32 cellular contexts compared by ENCODE assay signal in genomic region chr11:39675171-39675570, GRCh38.
"Had no signal": no experiment of that assay in that cellular context is flagged by ENCODE, and none has a peak within 500 bp of the region (broad histone marks: within the 10 kb centered on the region; RNA-seq: fewer than 3 reads in every experiment).

No MANE protein-coding gene starts in this region.

- H3K36me3 ChIP-seq: adrenal gland, brain microvascular endothelial cell, breast epithelium had no signal

- H3K27ac ChIP-seq: adrenal gland, body of pancreas, brain microvascular endothelial cell, breast epithelium, VCaP had no signal

- ATAC-seq: activated CD8-positive, alpha-beta T cell treated with anti-CD3 and anti-CD28 coated beads for 36 hours; activated naive CD4-positive, alpha-beta T cell treated with anti-CD3 and anti-CD28 coated beads, Interleukin-2, amount 50 U/mL, for 72 hours; activated T-cell treated with anti-CD3 and anti-CD28 coated beads, Interleukin-2, amount 50 U/mL, for 4 hours; activated T-cell treated with anti-CD3 and anti-CD28 coated beads, Interleukin-2, amount 50 U/mL, for 72 hours; activated T-helper 17 cell treated with anti-CD3 and anti-CD28 coated beads, Interleukin-2, amount 50 U/mL, for 72 hours; body of pancreas had no signal

- H3K4me1 ChIP-seq: adrenal gland, body of pancreas, breast epithelium had no signal

- H3K27me3 ChIP-seq: adrenal gland, body of pancreas, brain microvascular endothelial cell, breast epithelium had no signal

- H3K9me3 ChIP-seq: adrenal gland had no signal

- DNase-seq: activated B cell treated with CpG ODN at 0.5 μM for 24 hours; activated CD4-positive, alpha-beta memory T cell treated with anti-CD3 and anti-CD28 coated beads for 36 hours; activated CD4-positive, alpha-beta T cell treated with anti-CD3 and anti-CD28 coated beads for 4 hours; activated CD4-positive, alpha-beta T cell treated with anti-CD3 and anti-CD28 coated beads, Interleukin-2, amount 10 ng/mL, durations not matched to agents 24 days and 14 days; activated CD4-positive, alpha-beta T cell treated with anti-CD3 and anti-CD28 coated beads, Interleukin-2, amount 50 U/mL, for 1 hour; activated CD4-positive, alpha-beta T cell treated with anti-CD3 and anti-CD28 coated beads, Interleukin-2, amount 50 U/mL, for 4 hours; activated CD4-positive, CD25-positive, alpha-beta regulatory T cell treated with anti-CD3 and anti-CD28 coated beads, Interleukin-2, amount 50 U/mL, for 72 hours; activated CD8-positive, alpha-beta memory T cell treated with anti-CD3 and anti-CD28 coated beads, Interleukin-2, amount 50 U/mL, for 4 hours; activated CD8-positive, alpha-beta T cell treated with anti-CD3 and anti-CD28 coated beads for 36 hours; activated effector memory CD4-positive, alpha-beta T cell treated with anti-CD3 and anti-CD28 coated beads, Interleukin-2, amount 50 U/mL, for 16 hours; activated gamma-delta T cell treated with Interleukin-2 at 50 U/mL for 16 hours; activated naive CD4-positive, alpha-beta T cell; activated naive CD4-positive, alpha-beta T cell treated with anti-CD3 and anti-CD28 coated beads for 36 hours; activated naive CD4-positive, alpha-beta T cell treated with anti-CD3 and anti-CD28 coated beads, Interleukin-2, amount 50 U/mL, for 16 hours; activated naive CD8-positive, alpha-beta T cell treated with anti-CD3 and anti-CD28 coated beads for 36 hours; activated T-cell treated with anti-CD3 and anti-CD28 coated beads for 4 hours; activated T-cell treated with anti-CD3 and anti-CD28 coated beads, Interleukin-2, amount 50 U/mL, for 1 hour; activated T-cell treated with anti-CD3 and anti-CD28 coated beads, Interleukin-2, amount 50 U/mL, for 4 hours; activated T-cell treated with anti-CD3 and anti-CD28 coated beads, Interleukin-2, amount 50 U/mL, for 72 hours; adrenal gland; amniotic stem cell; aorta; body of pancreas; brain microvascular endothelial cell; cerebellar nuclear complex; T-helper 1 cell; T-helper 2 cell; T-helper 9 cell had no signal

- H3K4me3 ChIP-seq: adrenal gland, body of pancreas, breast epithelium had no signal
